Comparison of ENCODE assay signal across 35 cellular contexts in the genomic region with DNA sequence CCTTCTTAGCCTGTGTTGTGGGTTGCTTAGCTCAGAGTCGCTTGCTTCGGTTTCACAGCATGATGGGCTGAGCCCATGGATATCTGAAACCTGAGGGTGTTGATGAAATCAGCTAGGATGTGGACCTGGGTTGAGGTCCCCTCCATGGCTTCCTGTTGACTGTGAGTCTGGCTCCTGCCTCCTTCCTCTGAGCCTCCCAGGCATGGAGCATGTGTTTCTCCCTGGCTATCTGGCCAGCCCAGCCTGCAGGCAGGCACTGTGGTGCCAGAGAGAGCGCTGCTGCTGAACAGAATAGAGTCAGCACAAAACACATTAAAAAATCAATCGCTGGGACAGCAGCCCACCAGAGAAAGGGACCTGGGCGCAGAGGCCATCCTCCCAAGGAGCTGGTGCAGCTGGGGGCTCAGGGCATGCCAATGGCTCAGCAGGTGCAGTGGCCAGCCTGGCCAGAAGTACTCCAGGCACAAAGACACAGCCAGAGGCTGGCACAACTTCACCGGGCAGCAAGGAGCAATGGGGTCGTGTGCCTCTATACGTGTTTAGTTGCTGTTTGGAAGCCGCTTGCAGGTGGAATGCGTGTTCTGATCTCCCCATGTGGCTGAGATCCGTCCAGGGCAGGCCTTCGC. TPM values are rescaled to one million over a fixed set of nuclear protein-coding genes. Genes with fewer than 3 reads are reported as not detected.
DNase-seq lines count a peak whose midpoint lies in the region; ATAC-seq, FAIRE-seq and TF ChIP-seq lines count a peak whose summit lies in the region.
"Had no signal": no experiment of that assay in that cellular context is flagged by ENCODE, and none has a peak within 500 bp of the region (broad histone marks: within the 10 kb centered on the region; RNA-seq: fewer than 3 reads in every experiment).

No MANE protein-coding gene starts in this region.

- no peak overlapping the region for H3K4me2 ChIP-seq in parathyroid adenoma (ENCODE audit: low read length)

- no peak overlapping the region for H3K4me3 ChIP-seq in parathyroid adenoma (ENCODE audit: low read depth, low read length)
- H3K4me3 ChIP-seq in lower lobe of right lung: no peak overlapping the region
- H3K4me3 ChIP-seq in suprapubic skin: no peak overlapping the region
- H3K4me3 ChIP-seq: colonic mucosa, right lobe of liver, SJSA1, spleen, stomach, thyroid gland had no signal

- ATAC-seq in lower lobe of right lung: no peak
- ATAC-seq: left lobe of liver, T-cell had no signal

- H3K27me3 Mint-ChIP-seq in glutamatergic neuron (ENCODE audit: unreplicated experiment) (peaks cover 8% of the 10 kb centered on the region), HFFc6 (ENCODE audit: insufficient read depth) (no peaks in the 10 kb centered on the region)
- H3K27me3 Mint-ChIP-seq: activated naive CD8-positive, alpha-beta T cell treated with anti-CD3 and anti-CD28 coated beads for 36 hours; activated T-cell treated with anti-CD3 and anti-CD28 coated beads, Interleukin-2, amount 50 U/mL, for 24 hours had no signal

- DNase-seq in G401 (ENCODE audit: low spot score) (peak; percentile 85), NCI-H69 (lab: John Stamatoyannopoulos, UW) (peak; percentile 33), glutamatergic neuron (peak; percentile 53), lower lobe of right lung (no peak), suprapubic skin (ENCODE audit: low spot score in 2 of 2) (no peak), HFFc6 (no peak), GM19239 (ENCODE audit: insufficient read length, low spot score) (no peak)
- DNase-seq: ACHN; activated B cell treated with CpG ODN at 0.5 μM for 24 hours; activated effector memory CD4-positive, alpha-beta T cell treated with anti-CD3 and anti-CD28 coated beads, Interleukin-2, amount 50 U/mL, for 16 hours; activated naive CD8-positive, alpha-beta T cell treated with anti-CD3 and anti-CD28 coated beads for 36 hours; activated T-cell treated with anti-CD3 and anti-CD28 coated beads, Interleukin-2, amount 50 U/mL, for 24 hours; anterior cingulate cortex; BE2C; colonic mucosa; effector CD8-positive, alpha-beta T cell; GDM1; GOT3; hypothalamus; NCI-H446 treated with DMSO at 0.1 percent for 48 hours; NCI-H82; right lobe of liver; spleen; stimulated activated CD4-positive, alpha-beta T cell treated with anti-CD3 and anti-CD28 coated beads, Interleukin-2, amount 100 ng/mL, for 24 hours; stomach; T-cell; thyroid gland had no signal

- no peaks in the 10 kb centered on the region for H3K79me2 ChIP-seq in parathyroid adenoma

- peak overlapping the region; percentile 82 for H3K27ac Mint-ChIP-seq in glutamatergic neuron (ENCODE audit: unreplicated experiment)
- no peak overlapping the region for H3K27ac Mint-ChIP-seq in HFFc6
- H3K27ac Mint-ChIP-seq: activated B cell treated with CpG ODN at 0.5 μM for 24 hours; activated naive CD8-positive, alpha-beta T cell treated with anti-CD3 and anti-CD28 coated beads for 36 hours; activated T-cell treated with anti-CD3 and anti-CD28 coated beads, Interleukin-2, amount 50 U/mL, for 24 hours; memory B cell; T-cell had no signal

- peaks cover 3% of the 10 kb centered on the region for H3K9me3 Mint-ChIP-seq in glutamatergic neuron (ENCODE audit: unreplicated experiment)
- H3K9me3 Mint-ChIP-seq in HFFc6: peaks cover 55% of the 10 kb centered on the region
- H3K9me3 Mint-ChIP-seq: activated naive CD8-positive, alpha-beta T cell treated with anti-CD3 and anti-CD28 coated beads for 36 hours; activated T-cell treated with anti-CD3 and anti-CD28 coated beads, Interleukin-2, amount 50 U/mL, for 24 hours; memory B cell; T-cell had no signal

- no peak overlapping the region for H3K9ac ChIP-seq in parathyroid adenoma

- TF ChIP-seq POLR2A in suprapubic skin (IDR thresholded peaks at IDR 0.05): no peak

- H2AFZ ChIP-seq in parathyroid adenoma: peak overlapping the region; percentile 38

- in situ Hi-C loops in G401 (cut with HindIII; ENCODE audit: low sequenced_read_pairs): no loop called here

- no peaks in the 10 kb centered on the region for H3K27me3 ChIP-seq in parathyroid adenoma (ENCODE audit: control insufficient read depth, insufficient read depth, low read length)
- no peaks in the 10 kb centered on the region for H3K27me3 ChIP-seq in lower lobe of right lung (ENCODE audit: low read depth)
- H3K27me3 ChIP-seq in suprapubic skin: peaks cover 6% of the 10 kb centered on the region
- H3K27me3 ChIP-seq: BE2C, colonic mucosa, right lobe of liver, thyroid gland had no signal

- no peak for TF ChIP-seq EP300 in suprapubic skin (IDR thresholded peaks at IDR 0.05)

- H3K4me1 Mint-ChIP-seq in glutamatergic neuron (ENCODE audit: low read depth, unreplicated experiment) (peaks cover 21% of the 10 kb centered on the region), HFFc6 (ENCODE audit: low read depth) (no peaks in the 10 kb centered on the region)
- H3K4me1 Mint-ChIP-seq: activated B cell treated with CpG ODN at 0.5 μM for 24 hours; activated naive CD8-positive, alpha-beta T cell treated with anti-CD3 and anti-CD28 coated beads for 36 hours; memory B cell had no signal

- no peak overlapping the region for H3K27ac ChIP-seq in parathyroid adenoma
- no peak overlapping the region for H3K27ac ChIP-seq in lower lobe of right lung
- no peak overlapping the region for H3K27ac ChIP-seq in suprapubic skin
- H3K27ac ChIP-seq: colonic mucosa, epithelial cell of prostate, right lobe of liver, RWPE1, SJSA1, spleen, thyroid gland had no signal

- TF ChIP-seq CTCF in glutamatergic neuron (IDR thresholded peaks at IDR 0.05; ENCODE audit: partially characterized antibody, unreplicated experiment) (no peak), parathyroid adenoma (IDR thresholded peaks at IDR 0.05) (no peak), lower lobe of right lung (IDR thresholded peaks at IDR 0.05) (no peak), suprapubic skin (IDR thresholded peaks at IDR 0.05) (no peak), HFFc6 (IDR thresholded peaks at IDR 0.05) (no peak)

- peaks cover 4% of the 10 kb centered on the region for H3K4me1 ChIP-seq in parathyroid adenoma
- H3K4me1 ChIP-seq in lower lobe of right lung: no peaks in the 10 kb centered on the region
- no peaks in the 10 kb centered on the region for H3K4me1 ChIP-seq in suprapubic skin
- H3K4me1 ChIP-seq: colonic mucosa, spleen had no signal

- 61% methylated on average over 12 of the region's 12 CpGs for WGBS in suprapubic skin

- intact Hi-C loops in lower lobe of right lung (cut with DNase I): no loop called here

- H3K9me3 ChIP-seq in parathyroid adenoma (ENCODE audit: control insufficient read depth, low read length) (no peaks in the 10 kb centered on the region), lower lobe of right lung (no peaks in the 10 kb centered on the region), suprapubic skin (no peaks in the 10 kb centered on the region)
- H3K9me3 ChIP-seq: BE2C, colonic mucosa, right lobe of liver, SJSA1, spleen, stomach, thyroid gland had no signal

- no peaks in the 10 kb centered on the region for H3K36me3 ChIP-seq in parathyroid adenoma (ENCODE audit: control insufficient read depth, insufficient read depth, low read length)
- no peaks in the 10 kb centered on the region for H3K36me3 ChIP-seq in lower lobe of right lung
- no peaks in the 10 kb centered on the region for H3K36me3 ChIP-seq in suprapubic skin
- H3K36me3 ChIP-seq: BE2C, colonic mucosa, right lobe of liver, SJSA1, spleen, stomach, thyroid gland had no signal

- H3K36me3 Mint-ChIP-seq in glutamatergic neuron (ENCODE audit: unreplicated experiment) (no peaks in the 10 kb centered on the region), HFFc6 (ENCODE audit: low read depth) (no peaks in the 10 kb centered on the region; the same call in 1 of the 2 replicates)
- H3K36me3 Mint-ChIP-seq: activated naive CD8-positive, alpha-beta T cell treated with anti-CD3 and anti-CD28 coated beads for 36 hours; memory B cell; T-cell had no signal

- FAIRE-seq in GM19239 (lab: Jason Lieb, UNC): no peak
- FAIRE-seq: HTR-8/SVneo had no signal

- H3K4me3 Mint-ChIP-seq in glutamatergic neuron (ENCODE audit: unreplicated experiment) (no peak overlapping the region), HFFc6 (no peak overlapping the region)
- H3K4me3 Mint-ChIP-seq: activated B cell treated with CpG ODN at 0.5 μM for 24 hours; activated naive CD8-positive, alpha-beta T cell treated with anti-CD3 and anti-CD28 coated beads for 36 hours; activated T-cell treated with anti-CD3 and anti-CD28 coated beads, Interleukin-2, amount 50 U/mL, for 24 hours; memory B cell; T-cell had no signal

RNA-seq across cellular contexts. Expression of gene GPRC5C, which starts 28.3 kb away (rescaled TPM):
- 8.7 and 9.4 TPM in 2 replicates for total RNA-seq in G401 (2014; rRNA removed; shearing (Covaris generic))
- total RNA-seq in glutamatergic neuron (ENCODE audit: unreplicated experiment) (93.3 TPM), lower lobe of right lung (58.2 TPM), suprapubic skin (100 to 1,000 TPM in 1 of 4 donors, 10 to 100 TPM in 3; 72.0 to 106 (median 91.5) TPM)
- not detected for total RNA-seq in HFFc6 (2021; fragmentation: NEBNext Ultra II Directional; extraction: Animal tissue kit (Norgen Biotek cat#: 25700))

RNA-seq across cellular contexts. Expression of gene GPR142, which starts 36.3 kb away (rescaled TPM):
- total RNA-seq in G401 (2014; rRNA removed; shearing (Covaris generic)): not detected in 2 replicates
- 20.7 TPM for total RNA-seq in glutamatergic neuron (ENCODE audit: unreplicated experiment)
- not detected for total RNA-seq in lower lobe of right lung
- not detected for total RNA-seq in suprapubic skin
- not detected for total RNA-seq in HFFc6 (2021; fragmentation: NEBNext Ultra II Directional; extraction: Animal tissue kit (Norgen Biotek cat#: 25700))
- total RNA-seq: activated B cell treated with CpG ODN at 0.5 μM for 24 hours; activated naive CD8-positive, alpha-beta T cell treated with anti-CD3 and anti-CD28 coated beads for 36 hours; left lobe of liver; OCI-LY7; SJSA1; stomach; T-cell had no signal

RNA-seq across cellular contexts. Expression of gene BTBD17, which starts 42.0 kb away (rescaled TPM):
- total RNA-seq in G401 (2014; rRNA removed; shearing (Covaris generic)): not detected in 2 replicates
- total RNA-seq in glutamatergic neuron (ENCODE audit: unreplicated experiment) (310 TPM), lower lobe of right lung (not detected), suprapubic skin (not detected)
- total RNA-seq in HFFc6 (2021; fragmentation: NEBNext Ultra II Directional; extraction: Animal tissue kit (Norgen Biotek cat#: 25700)): not detected
- total RNA-seq: activated B cell treated with CpG ODN at 0.5 μM for 24 hours; activated naive CD8-positive, alpha-beta T cell treated with anti-CD3 and anti-CD28 coated beads for 36 hours; left lobe of liver; OCI-LY7; right lobe of liver; SJSA1; stomach had no signal

Comparison
In these comparisons a context has a peak if more than half of its experiments do, and no peak if none do; other contexts are left out.
1. DNase-seq: peak in G401 (single experiment), NCI-H69 (single experiment) and glutamatergic neuron (single experiment); none in lower lobe of right lung (single experiment), suprapubic skin (0 of 2), HFFc6 (single experiment) and GM19239 (single experiment).
2. RNA of gene GPR142, which starts 36.3 kb away (total RNA-seq): 20.7 TPM in glutamatergic neuron (single experiment); not detected in G401, not detected in lower lobe of right lung (single experiment), not detected in suprapubic skin and not detected in HFFc6; every median in the first group is over 10 times any median in the second.
3. RNA of gene BTBD17, which starts 42.0 kb away (total RNA-seq): 310 TPM in glutamatergic neuron (single experiment); not detected in lower lobe of right lung (single experiment), not detected in G401, not detected in suprapubic skin and not detected in HFFc6; every median in the first group is over 100 times any median in the second.